9 cellular contexts compared by ENCODE assay signal in genomic region chr3:158420654-158421396, GRCh38.
DNase-seq lines count a peak whose midpoint lies in the region; ATAC-seq and TF ChIP-seq lines count a peak whose summit lies in the region.
"Had no signal": no experiment of that assay in that cellular context is flagged by ENCODE, and none has a peak within 500 bp of the region (broad histone marks: within the 10 kb centered on the region; RNA-seq: fewer than 3 reads in every experiment).

No MANE protein-coding gene starts in this region.

- H3K9me3 ChIP-seq in AG04450 (ENCODE audit: control insufficient read depth, insufficient read depth, low read length) (no peaks in the 10 kb centered on the region), SK-N-SH (no peaks in the 10 kb centered on the region), adrenal gland (replicated peaks in 1 of 3) (no peaks in the 10 kb centered on the region)

- H3K4me3 Mint-ChIP-seq in activated T-helper 17 cell treated with anti-CD3 and anti-CD28 coated beads, Interleukin-2, amount 50 U/mL, for 72 hours = no peak overlapping the region

- POLR2A ChIA-PET in AG04450 (lab: Yijun Ruan, JAX) = no interaction called here
- POLR2A ChIA-PET in SK-N-SH (lab: Yijun Ruan, JAX) = no interaction called here

- no peak overlapping the region for H3K27ac Mint-ChIP-seq in activated T-helper 17 cell treated with anti-CD3 and anti-CD28 coated beads, Interleukin-2, amount 50 U/mL, for 72 hours

- H2AFZ ChIP-seq in SK-N-SH (ENCODE audit: low read depth) = no peak overlapping the region

- DNase-seq in AG04450 (ENCODE audit: low read depth, low spot score) (peak; percentile 39), SK-N-SH (no peak), adrenal gland (no peak), midbrain (lab: John Stamatoyannopoulos, UW) (no peak), HK-2 (ENCODE audit: unreplicated experiment) (no peak)
- DNase-seq: GDM1 had no signal

- H3K4me2 ChIP-seq in SK-N-SH = no peak overlapping the region

- WGBS in SK-N-SH (ENCODE audit: low lambda C conversion rate) = 73% methylated on average over 3 of the region's 3 CpGs
- WGBS in adrenal gland, 4 donors = 60 to 87% (median 79%) methylated on average over 3 of the region's 3 CpGs

- no peaks in the 10 kb centered on the region for H3K36me3 ChIP-seq in SK-N-SH (replicated peaks in 1 of 2; ENCODE audit: control insufficient read depth in 1 of 2, insufficient read depth in 2 of 2, low read length in 1 of 2)
- H3K36me3 ChIP-seq in adrenal gland (replicated peaks in 1 of 2) = no peaks in the 10 kb centered on the region

- CTCF ChIA-PET in AG04450 (lab: Charles Lee) (interaction anchor here (2.3 kb wide), 1 partner anchor 14 kb away, joined by 10 read pairs; no protein-coding TSS in a partner anchor), SK-N-SH (lab: Yijun Ruan, JAX) (interaction anchor here (0.8 to 1.0 kb wide), 2 partner anchors 13 to 809 kb away, joined by 3 read pairs; no protein-coding TSS in a partner anchor)

- H3K27me3 ChIP-seq in AG04450 (ENCODE audit: control insufficient read depth, insufficient read depth, low read length) (no peaks in the 10 kb centered on the region), SK-N-SH (ENCODE audit: insufficient read depth) (no peaks in the 10 kb centered on the region), adrenal gland (no peaks in the 10 kb centered on the region)

- TF ChIP-seq CTCF in AG04450 (IDR thresholded peaks at IDR 0.05; ENCODE audit: low read depth, low read length) (no peak), SK-N-SH (IDR thresholded peaks at IDR 0.05) (no peak), adrenal gland (IDR thresholded peaks at IDR 0.05) (no peak)

- H3K4me1 ChIP-seq in SK-N-SH (ENCODE audit: control insufficient read depth in 1 of 2, insufficient read depth in 2 of 2, low read depth in 1 of 2, low read length in 1 of 2) (no peaks in the 10 kb centered on the region), adrenal gland (replicated peaks in 1 of 2) (no peaks in the 10 kb centered on the region)

- no peak for TF ChIP-seq RAD21 in SK-N-SH (IDR thresholded peaks at IDR 0.05; ENCODE audit: low read length)

- no peak overlapping the region for H3K9ac ChIP-seq in SK-N-SH

- H4K20me1 ChIP-seq in SK-N-SH (ENCODE audit: insufficient read depth) = no peaks in the 10 kb centered on the region

- no peak overlapping the region for H3K27ac ChIP-seq in AG04450 (ENCODE audit: low read depth, low read length)
- H3K27ac ChIP-seq in SK-N-SH (ENCODE audit: low read depth in 2 of 2, low read length in 1 of 2) = no peak overlapping the region
- no peak overlapping the region for H3K27ac ChIP-seq in adrenal gland

- no peaks in the 10 kb centered on the region for H3F3A ChIP-seq in SK-N-SH (replicated peaks; ENCODE audit: insufficient read depth)

- peak; percentile 98 for ATAC-seq in GM18873 (IDR thresholded peaks at IDR 0.05; ENCODE audit: low FRiP score, unreplicated experiment)
- peak; percentile 89 for ATAC-seq in HG02943 (IDR thresholded peaks at IDR 0.05; ENCODE audit: low read depth, unreplicated experiment)
- peak; percentile 99 for ATAC-seq in activated T-helper 17 cell treated with anti-CD3 and anti-CD28 coated beads, Interleukin-2, amount 50 U/mL, for 72 hours (replicated peaks)

- H3K9me2 ChIP-seq in SK-N-SH = no peaks in the 10 kb centered on the region

- no peaks in the 10 kb centered on the region for H3K9me3 Mint-ChIP-seq in activated T-helper 17 cell treated with anti-CD3 and anti-CD28 coated beads, Interleukin-2, amount 50 U/mL, for 72 hours

- no peak for TF ChIP-seq EP300 in SK-N-SH (IDR thresholded peaks at IDR 0.05; ENCODE audit: borderline replicate concordance in 1 of 2, low read depth in 1 of 2, low read length in 1 of 2)

- no peak for TF ChIP-seq POLR2A in adrenal gland (IDR thresholded peaks at IDR 0.05)

- H3K4me1 Mint-ChIP-seq in activated T-helper 17 cell treated with anti-CD3 and anti-CD28 coated beads, Interleukin-2, amount 50 U/mL, for 72 hours = peaks cover 5% of the 10 kb centered on the region

- H3K27me3 Mint-ChIP-seq in activated T-helper 17 cell treated with anti-CD3 and anti-CD28 coated beads, Interleukin-2, amount 50 U/mL, for 72 hours = no peaks in the 10 kb centered on the region

- no peaks in the 10 kb centered on the region for H3K36me3 Mint-ChIP-seq in activated T-helper 17 cell treated with anti-CD3 and anti-CD28 coated beads, Interleukin-2, amount 50 U/mL, for 72 hours (ENCODE audit: low read depth)

- H3K4me3 ChIP-seq in AG04450 (ENCODE audit: low read depth, low read length) (no peak overlapping the region), SK-N-SH (ENCODE audit: low read depth in 2 of 2, low read length in 1 of 2) (no peak overlapping the region), adrenal gland (no peak overlapping the region)

- intact Hi-C loops in adrenal gland (cut with DNase I) = no loop called here

- H3K79me2 ChIP-seq in SK-N-SH (ENCODE audit: insufficient read depth) = no peaks in the 10 kb centered on the region

TF ChIP-seq in SK-N-SH, 30 proteins besides CTCF, POLR2A, EP300 and RAD21:
- TF ChIP-seq IRF3 (IDR thresholded peaks at IDR 0.05; ENCODE audit: low read depth, low read length) (no peak), MXI1 (IDR thresholded peaks at IDR 0.05; ENCODE audit: low read depth, low read length) (no peak), TEAD4 (IDR thresholded peaks at IDR 0.05; ENCODE audit: borderline replicate concordance, insufficient read depth) (no peak), RXRA (IDR thresholded peaks at IDR 0.05; ENCODE audit: borderline replicate concordance, low read depth) (no peak), PBX3 (IDR thresholded peaks at IDR 0.05) (no peak), ELF1 (IDR thresholded peaks at IDR 0.05) (no peak), NFIC (IDR thresholded peaks at IDR 0.05; ENCODE audit: borderline replicate concordance) (no peak), POLR2AphosphoS5 (IDR thresholded peaks at IDR 0.05; ENCODE audit: low read depth, low read length) (no peak), MEF2A (IDR thresholded peaks at IDR 0.05; ENCODE audit: borderline replicate concordance, low read depth) (no peak), FOSL2 (IDR thresholded peaks at IDR 0.05; ENCODE audit: borderline replicate concordance, low read depth) (no peak), EZH2phosphoT487 (IDR thresholded peaks at IDR 0.05; ENCODE audit: borderline replicate concordance, low read depth) (no peak), SIN3A (IDR thresholded peaks at IDR 0.05; ENCODE audit: borderline replicate concordance, low read depth, low read length) (no peak), TCF12 (IDR thresholded peaks at IDR 0.05) (no peak), JUND (IDR thresholded peaks at IDR 0.05) (no peak), RFX5 (IDR thresholded peaks at IDR 0.05; ENCODE audit: low read length) (no peak), FOXJ3 (CRISPR knock-in tag; IDR thresholded peaks at IDR 0.05) (no peak), GATA2 (CRISPR knock-in tag; IDR thresholded peaks at IDR 0.05) (no peak), SMC3 (IDR thresholded peaks at IDR 0.05; ENCODE audit: low read depth, low read length) (no peak), USF1 (IDR thresholded peaks at IDR 0.05; ENCODE audit: borderline replicate concordance, low read depth) (no peak)
